In genomic region chr12:125331342-125332052, GRCh38 we compare ENCODE assay signal across 9 cellular contexts.
DNase-seq lines count a peak whose midpoint lies in the region; ATAC-seq, FAIRE-seq and TF ChIP-seq lines count a peak whose summit lies in the region.
"Had no signal": no experiment of that assay in that cellular context is flagged by ENCODE, and none has a peak within 500 bp of the region (broad histone marks: within the 10 kb centered on the region; RNA-seq: fewer than 3 reads in every experiment).

No MANE protein-coding gene starts in this region.

- no peak for TF ChIP-seq RAD21 in GM12878 (IDR thresholded peaks at IDR 0.05; ENCODE audit: insufficient read depth, low read depth, low read length)

- H3K27me3 ChIP-seq in GM12878 (replicated peaks in 1 of 2; ENCODE audit: control insufficient read depth in 2 of 2, insufficient read depth in 2 of 2, low read length in 1 of 2) (no peaks in the 10 kb centered on the region; a peak in 2 of 4 replicates), iPS-18a (ENCODE audit: control insufficient read depth, insufficient read depth, low read length) (no peaks in the 10 kb centered on the region), skeletal muscle satellite cell (ENCODE audit: control insufficient read depth, insufficient read depth, low read length) (peaks cover 4% of the 10 kb centered on the region)

- H4K20me1 ChIP-seq in GM12878 (ENCODE audit: control insufficient read depth, insufficient read depth), result no peaks in the 10 kb centered on the region

- H3K79me2 ChIP-seq in GM12878 (ENCODE audit: control insufficient read depth, insufficient read depth, low read length), result no peaks in the 10 kb centered on the region

- H3K9me3 ChIP-seq in GM12878 (replicated peaks; ENCODE audit: control insufficient read depth, insufficient read depth, low read length) (no peaks in the 10 kb centered on the region), iPS-18a (ENCODE audit: control insufficient read depth, low read depth, low read length) (no peaks in the 10 kb centered on the region), skeletal muscle satellite cell (replicated peaks; ENCODE audit: low read length) (no peaks in the 10 kb centered on the region)

- RAD21 ChIA-PET in GM12878 (lab: Charles Lee; ENCODE audit: unreplicated experiment), result interaction anchor here (0.7 to 4.6 kb wide), 7 partner anchors 20 to 201 kb away, joined by 3 to 29 read pairs (median 3); no protein-coding TSS in a partner anchor

- CTCF ChIA-PET in GM12878 (lab: Yijun Ruan, JAX), result interaction anchor here (0.6 to 5.5 kb wide), 23 partner anchors 9 to 1549 kb away, joined by 3 to 85 read pairs (median 4); no protein-coding TSS in a partner anchor

- no peak overlapping the region for H3K27ac ChIP-seq in GM12878 (ENCODE audit: control insufficient read depth, insufficient read depth)
- no peak overlapping the region for H3K27ac ChIP-seq in iPS-18a (ENCODE audit: low read length)

- WGBS in GM12878 (ENCODE audit: insufficient coverage, insufficient replicate concordance, low lambda C conversion rate, missing lambda C conversion rate), result 50% methylated on average over 16 of the region's 16 CpGs

- intact Hi-C loops in GM12878 (cut with micrococcal nuclease; ENCODE audit: unreplicated experiment), result loop anchor here (1.0 to 5.0 kb wide), 3 partner anchors 72 to 446 kb away; no protein-coding TSS in a partner anchor

- peak overlapping the region; percentile 30; the same call in 1 of the 2 replicates for H2AFZ ChIP-seq in GM12878 (ENCODE audit: control insufficient read depth, low read depth, low read length)

- H3K4me2 ChIP-seq in GM12878 (ENCODE audit: control insufficient read depth, insufficient read depth) (no peak overlapping the region; the same call in 1 of the 2 replicates), skeletal muscle satellite cell (ENCODE audit: low read length) (peak overlapping the region; percentile 92)

- BruUV-seq in GM12878 (replicated peaks; lab: Mats Ljungman, UMichigan), result no TSS peak

- no peak for TF ChIP-seq POLR2A in GM12878 (IDR thresholded peaks at IDR 0.05; ENCODE audit: low read depth, low read length)

- no peak for FAIRE-seq in GM12878 (lab: Jason Lieb, UNC)

- TF ChIP-seq CTCF in GM20000 (IDR thresholded peaks at IDR 0.05; ENCODE audit: extremely low read depth, missing control alignments) (no peak), GM12878 (IDR thresholded peaks at IDR 0.05 in 2 of 3, conservative IDR thresholded peaks at IDR 0.05 in 1 of 3; ENCODE audit: control insufficient read depth in 2 of 3, extremely low read depth in 1 of 3, insufficient read depth in 1 of 3, low read depth in 3 of 3, low read length in 3 of 3) (no peak)

- H3K36me3 ChIP-seq in GM12878 (ENCODE audit: control insufficient read depth in 2 of 2, insufficient read depth in 2 of 2, low read length in 1 of 2), result no peaks in the 10 kb centered on the region
- H3K36me3 ChIP-seq in iPS-18a (ENCODE audit: control insufficient read depth, low read depth, low read length), result no peaks in the 10 kb centered on the region
- no peaks in the 10 kb centered on the region for H3K36me3 ChIP-seq in skeletal muscle satellite cell (ENCODE audit: insufficient read depth, low read length)

- H3K4me1 ChIP-seq in GM12878 (ENCODE audit: control insufficient read depth, insufficient read depth, low read length), result no peaks in the 10 kb centered on the region
- H3K4me1 ChIP-seq in iPS-18a (ENCODE audit: control insufficient read depth, low read depth, low read length), result peaks cover 9% of the 10 kb centered on the region
- no peaks in the 10 kb centered on the region for H3K4me1 ChIP-seq in skeletal muscle satellite cell (ENCODE audit: control insufficient read depth, insufficient read depth, low read length)

- POLR2A ChIA-PET in GM12878 (lab: Charles Lee), result no interaction called here

- SMC1A ChIA-PET in GM12878 (lab: Charles Lee; ENCODE audit: uncharacterized antibody, unreplicated experiment), result interaction anchor here (0.7 to 4.6 kb wide), 8 partner anchors 8 to 192 kb away, joined by 3 to 41 read pairs (median 3); no protein-coding TSS in a partner anchor

- DNase-seq in GM20000 (ENCODE audit: low spot score) (peak; percentile 30), GM12878 (ENCODE audit: low read depth, low spot score) (no peak), HT-29 (ENCODE audit: low spot score) (no peak), ureter (ENCODE audit: low spot score) (no peak), DMS114 treated with DMSO at 0.1 percent for 48 hours (lab: John Stamatoyannopoulos, UW; ENCODE audit: unreplicated experiment) (no peak), H4 (ENCODE audit: low spot score) (no peak)
- DNase-seq: NCI-H187 had no signal

- no peak for ATAC-seq in GM12878

- H3K9ac ChIP-seq in GM12878 (ENCODE audit: control insufficient read depth, insufficient read depth, low read length) (no peak overlapping the region), iPS-18a (ENCODE audit: low read length) (peak overlapping the region; percentile 76), skeletal muscle satellite cell (ENCODE audit: low read depth, low read length) (peak overlapping the region; percentile 68)

- in situ Hi-C loops in GM12878 (cut with MboI), result no loop called here

- H3K4me3 ChIP-seq in GM12878 (no peak overlapping the region), iPS-18a (ENCODE audit: low read length) (peak overlapping the region; percentile 83), skeletal muscle satellite cell (ENCODE audit: low read length) (peak overlapping the region; percentile 70)

- no peak for TF ChIP-seq EP300 in GM12878 (IDR thresholded peaks at IDR 0.05; ENCODE audit: borderline replicate concordance in 1 of 2, control insufficient read depth in 1 of 2, low read depth in 2 of 2, low read length in 2 of 2)

TF ChIP-seq in GM12878, 131 proteins besides CTCF, POLR2A, EP300 and RAD21 (continues in another document):
- TF ChIP-seq MEF2B (IDR thresholded peaks at IDR 0.05; ENCODE audit: partially characterized antibody, poor library complexity, severe bottlenecking) (no peak), SMC3 (IDR thresholded peaks at IDR 0.05; ENCODE audit: borderline replicate concordance, low read length) (no peak), CBX5 (IDR thresholded peaks at IDR 0.05; ENCODE audit: low read depth) (no peak), PML (IDR thresholded peaks at IDR 0.05; ENCODE audit: low read length) (no peak), SPI1 (IDR thresholded peaks at IDR 0.05; ENCODE audit: borderline replicate concordance, insufficient read depth, low read depth, low read length) (no peak), EED (IDR thresholded peaks at IDR 0.05; ENCODE audit: low read depth) (no peak), CEBPZ (IDR thresholded peaks at IDR 0.05; ENCODE audit: low read depth, low read length) (no peak), TBL1XR1 (IDR thresholded peaks at IDR 0.05; ENCODE audit: low read depth, low read length) (no peak), NR2C2 (IDR thresholded peaks at IDR 0.05; ENCODE audit: borderline replicate concordance, control insufficient read depth, insufficient read length, low read depth) (no peak), E4F1 (IDR thresholded peaks at IDR 0.05; ENCODE audit: borderline replicate concordance, partially characterized antibody) (no peak), CHD2 (IDR thresholded peaks at IDR 0.05; ENCODE audit: borderline replicate concordance, low read depth, low read length) (no peak)
